Comparison of ENCODE assay signal across 25 cellular contexts in the genomic region with DNA sequence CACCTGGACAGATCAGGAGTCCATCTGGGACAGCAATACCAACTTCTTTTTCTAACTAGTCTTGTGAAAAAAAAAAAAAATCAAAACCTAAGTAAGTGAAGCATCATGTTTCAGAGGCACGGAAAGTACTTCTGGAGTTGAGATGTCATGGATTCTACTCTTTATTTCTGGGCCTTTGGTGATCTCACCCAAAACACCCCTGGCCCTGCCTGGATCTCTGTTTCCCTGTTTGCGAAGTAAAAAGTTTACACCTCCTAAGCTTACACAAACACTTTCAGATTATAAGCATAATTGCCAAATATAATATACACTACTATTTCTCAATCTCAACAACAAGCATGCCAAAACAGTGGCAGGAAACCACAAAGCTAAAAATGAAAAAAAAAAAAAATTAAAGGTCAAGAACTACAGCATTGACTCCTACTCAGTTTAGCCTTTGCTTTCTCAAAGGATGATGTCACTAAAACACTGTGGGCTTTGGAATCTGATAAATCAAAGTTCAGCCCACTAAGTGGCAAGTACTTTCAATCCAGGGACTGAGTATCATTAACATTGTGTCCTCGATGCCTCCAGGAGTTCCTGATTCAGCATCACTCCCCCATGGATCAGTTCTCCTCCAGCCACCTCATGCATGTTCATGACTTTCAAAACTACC.
DNase-seq lines count a peak whose midpoint lies in the region; ATAC-seq and TF ChIP-seq lines count a peak whose summit lies in the region.
"Had no signal": no experiment of that assay in that cellular context is flagged by ENCODE, and none has a peak within 500 bp of the region (broad histone marks: within the 10 kb centered on the region; RNA-seq: fewer than 3 reads in every experiment).

No MANE protein-coding gene starts in this region.

- H3K4me1 Mint-ChIP-seq in activated CD4-positive, alpha-beta T cell treated with anti-CD3 and anti-CD28 coated beads, Interleukin-2, amount 10 ng/mL, durations not matched to agents 24 days and 14 days = no peaks in the 10 kb centered on the region
- H3K4me1 Mint-ChIP-seq: activated naive CD4-positive, alpha-beta T cell treated with anti-CD3 and anti-CD28 coated beads, Interleukin-2, amount 50 U/mL, for 24 hours; CD8-positive, alpha-beta memory T cell; immature natural killer cell; memory B cell; naive thymus-derived CD8-positive, alpha-beta T cell; stimulated activated naive CD8-positive, alpha-beta T cell treated with anti-CD3 and anti-CD28 coated beads, Interleukin-15, amount 100 ng/mL, for 72 hours had no signal

- H3K27me3 ChIP-seq in osteoblast (ENCODE audit: insufficient read depth, low read length) = peaks cover 51% of the 10 kb centered on the region
- H3K27me3 ChIP-seq: cardiac muscle cell had no signal

- H3K4me2 ChIP-seq in osteoblast (ENCODE audit: insufficient read depth, low read length) = no peak overlapping the region

- ATAC-seq in GM21723 (IDR thresholded peaks at IDR 0.05; ENCODE audit: unreplicated experiment) = no peak
- ATAC-seq: activated T-cell treated with anti-CD3 and anti-CD28 coated beads, Interleukin-2, amount 50 U/mL, for 72 hours; naive thymus-derived CD8-positive, alpha-beta T cell; stimulated activated naive CD8-positive, alpha-beta T cell treated with anti-CD3 and anti-CD28 coated beads, Interleukin-15, amount 100 ng/mL, for 72 hours had no signal

- H3K79me2 ChIP-seq in osteoblast (ENCODE audit: insufficient read depth, low read length) = no peaks in the 10 kb centered on the region
- H3K79me2 ChIP-seq: parathyroid adenoma had no signal

- H3K4me1 ChIP-seq in osteoblast (ENCODE audit: insufficient read depth, low read length) = peaks cover 8% of the 10 kb centered on the region
- H3K4me1 ChIP-seq: parathyroid adenoma had no signal

- H3K27ac ChIP-seq in osteoblast (ENCODE audit: low read depth, low read length) = no peak overlapping the region
- H3K27ac ChIP-seq: cardiac muscle cell, parathyroid adenoma had no signal

- H3K36me3 Mint-ChIP-seq in activated CD4-positive, alpha-beta T cell treated with anti-CD3 and anti-CD28 coated beads, Interleukin-2, amount 10 ng/mL, durations not matched to agents 24 days and 14 days (ENCODE audit: low read depth) = no peaks in the 10 kb centered on the region
- H3K36me3 Mint-ChIP-seq: activated naive CD4-positive, alpha-beta T cell treated with anti-CD3 and anti-CD28 coated beads, Interleukin-2, amount 50 U/mL, for 24 hours; CD8-positive, alpha-beta memory T cell; memory B cell; type B pancreatic cell had no signal

- peaks cover 4% of the 10 kb centered on the region for H3K9me3 Mint-ChIP-seq in activated CD4-positive, alpha-beta T cell treated with anti-CD3 and anti-CD28 coated beads, Interleukin-2, amount 10 ng/mL, durations not matched to agents 24 days and 14 days
- H3K9me3 Mint-ChIP-seq: type B pancreatic cell had no signal

- no peak overlapping the region for H3K27ac Mint-ChIP-seq in activated CD4-positive, alpha-beta T cell treated with anti-CD3 and anti-CD28 coated beads, Interleukin-2, amount 10 ng/mL, durations not matched to agents 24 days and 14 days
- H3K27ac Mint-ChIP-seq: activated naive CD4-positive, alpha-beta T cell treated with anti-CD3 and anti-CD28 coated beads, Interleukin-2, amount 50 U/mL, for 24 hours; activated T-cell treated with anti-CD3 and anti-CD28 coated beads, Interleukin-2, amount 50 U/mL, for 72 hours; CD8-positive, alpha-beta memory T cell; immature natural killer cell; memory B cell; naive thymus-derived CD8-positive, alpha-beta T cell; stimulated activated naive CD8-positive, alpha-beta T cell treated with anti-CD3 and anti-CD28 coated beads, Interleukin-15, amount 100 ng/mL, for 72 hours; type B pancreatic cell had no signal

- intact Hi-C loops in activated CD4-positive, alpha-beta T cell treated with anti-CD3 and anti-CD28 coated beads, Interleukin-2, amount 10 ng/mL, durations not matched to agents 24 days and 14 days (cut with micrococcal nuclease) = no loop called here

- H4K20me1 ChIP-seq in osteoblast (ENCODE audit: insufficient read depth, low read length) = no peaks in the 10 kb centered on the region

- no peak overlapping the region for H3K4me3 Mint-ChIP-seq in activated CD4-positive, alpha-beta T cell treated with anti-CD3 and anti-CD28 coated beads, Interleukin-2, amount 10 ng/mL, durations not matched to agents 24 days and 14 days
- H3K4me3 Mint-ChIP-seq: activated naive CD4-positive, alpha-beta T cell treated with anti-CD3 and anti-CD28 coated beads, Interleukin-2, amount 50 U/mL, for 24 hours; activated T-cell treated with anti-CD3 and anti-CD28 coated beads, Interleukin-2, amount 50 U/mL, for 72 hours; CD8-positive, alpha-beta memory T cell; immature natural killer cell; memory B cell; naive thymus-derived CD8-positive, alpha-beta T cell; stimulated activated naive CD8-positive, alpha-beta T cell treated with anti-CD3 and anti-CD28 coated beads, Interleukin-15, amount 100 ng/mL, for 72 hours; type B pancreatic cell had no signal

- no peak overlapping the region for H3K4me3 ChIP-seq in osteoblast (ENCODE audit: insufficient read depth, low read length)
- H3K4me3 ChIP-seq: cardiac muscle cell had no signal

- peak; percentile 1 for DNase-seq in HS-27A (ENCODE audit: low read depth)
- DNase-seq in amniotic epithelial cell (ENCODE audit: low read depth) = peak; percentile 78
- DNase-seq in fibroblast of peridontal ligament (ENCODE audit: extremely low read depth) = peak; percentile 56
- DNase-seq in osteoblast (ENCODE audit: insufficient read length, low spot score, missing footprints) = peak; percentile 67
- no peak for DNase-seq in HuH-7 (ENCODE audit: low spot score)
- no peak for DNase-seq in stimulated activated CD4-positive, alpha-beta T cell treated with anti-CD3 and anti-CD28 coated beads, Interleukin-2, amount 100 ng/mL, for 48 hours
- DNase-seq in activated CD4-positive, alpha-beta T cell treated with anti-CD3 and anti-CD28 coated beads, Interleukin-2, amount 10 ng/mL, durations not matched to agents 24 days and 14 days = no peak
- DNase-seq: activated T-cell treated with anti-CD3 and anti-CD28 coated beads, Interleukin-2, amount 50 U/mL, for 72 hours; CD8-positive, alpha-beta memory T cell; DMS53; erythroblast; head of caudate nucleus; immature natural killer cell; naive thymus-derived CD8-positive, alpha-beta T cell; NCI-H187; NCI-H2227 treated with DMSO at 0.1 percent for 48 hours; stimulated activated CD4-positive, alpha-beta T cell treated with anti-CD3 and anti-CD28 coated beads, Interleukin-4, amount 100 ng/mL, for 1 hour; stimulated activated naive CD8-positive, alpha-beta T cell treated with anti-CD3 and anti-CD28 coated beads, Interleukin-15, amount 100 ng/mL, for 72 hours; T-helper 9 cell had no signal

- H3K9me3 ChIP-seq in osteoblast (ENCODE audit: low read depth, low read length) = no peaks in the 10 kb centered on the region

- H2AFZ ChIP-seq in osteoblast (ENCODE audit: low read length) = no peak overlapping the region
- H2AFZ ChIP-seq: parathyroid adenoma had no signal

- H3K36me3 ChIP-seq in osteoblast (ENCODE audit: insufficient read depth, low read length) = no peaks in the 10 kb centered on the region
- H3K36me3 ChIP-seq: cardiac muscle cell had no signal

- TF ChIP-seq CTCF in osteoblast (IDR thresholded peaks at IDR 0.05; ENCODE audit: extremely low read depth, low read depth, low read length) = no peak

- no peaks in the 10 kb centered on the region for H3K27me3 Mint-ChIP-seq in activated CD4-positive, alpha-beta T cell treated with anti-CD3 and anti-CD28 coated beads, Interleukin-2, amount 10 ng/mL, durations not matched to agents 24 days and 14 days
- H3K27me3 Mint-ChIP-seq: activated naive CD4-positive, alpha-beta T cell treated with anti-CD3 and anti-CD28 coated beads, Interleukin-2, amount 50 U/mL, for 24 hours; memory B cell; stimulated activated naive CD8-positive, alpha-beta T cell treated with anti-CD3 and anti-CD28 coated beads, Interleukin-15, amount 100 ng/mL, for 72 hours; type B pancreatic cell had no signal

Comparison
In these comparisons a context has a peak if more than half of its experiments do, and no peak if none do; other contexts are left out.
1. DNase-seq: peak in HS-27A (single experiment), amniotic epithelial cell (single experiment), fibroblast of peridontal ligament (single experiment) and osteoblast (single experiment); none in HuH-7 (single experiment), stimulated activated CD4-positive, alpha-beta T cell treated with anti-CD3 and anti-CD28 coated beads, Interleukin-2, amount 100 ng/mL, for 48 hours (0 of 2) and activated CD4-positive, alpha-beta T cell treated with anti-CD3 and anti-CD28 coated beads, Interleukin-2, amount 10 ng/mL, durations not matched to agents 24 days and 14 days (single experiment).